Comparison of ENCODE assay signal across 1 cellular context in genomic region chr3:26104856-26105255, GRCh38.
TF ChIP-seq lines count a peak whose summit lies in the region.

No MANE protein-coding gene starts in this region.

TF ChIP-seq in GM12878, 131 proteins besides CTCF, POLR2A, EP300 and RAD21:
- peak; percentile 36; the same call in 1 of the 2 replicates for TF ChIP-seq SPI1 (IDR thresholded peaks at IDR 0.05; ENCODE audit: borderline replicate concordance, insufficient read depth, low read depth, low read length)
- peak; percentile 52; the same call in 1 of the 2 replicates for TF ChIP-seq ATF2 (IDR thresholded peaks at IDR 0.05; ENCODE audit: low read length)
- TF ChIP-seq TCF12 (IDR thresholded peaks at IDR 0.05; ENCODE audit: low read depth, low read length) = peak; percentile 82
- no peak for TF ChIP-seq STAT1 (conservative IDR thresholded peaks at IDR 0.05)
- TF ChIP-seq HDAC6 (IDR thresholded peaks at IDR 0.05; ENCODE audit: unreplicated experiment) = no peak
- no peak for TF ChIP-seq BRCA1 (IDR thresholded peaks at IDR 0.05; ENCODE audit: low read depth, low read length)
- TF ChIP-seq MEF2B (IDR thresholded peaks at IDR 0.05; ENCODE audit: partially characterized antibody, poor library complexity, severe bottlenecking) = peak; percentile 60
- peak; percentile 59 for TF ChIP-seq EED (IDR thresholded peaks at IDR 0.05; ENCODE audit: low read depth)
- no peak for TF ChIP-seq ZNF274 (IDR thresholded peaks at IDR 0.05; ENCODE audit: insufficient read depth, insufficient read length)
- TF ChIP-seq BCL11A (IDR thresholded peaks at IDR 0.05; ENCODE audit: low read depth, low read length) = 0 out of 2 replicates have a peak, but pooled peaks have one; percentile 23
- TF ChIP-seq ZBED1 (IDR thresholded peaks at IDR 0.05; ENCODE audit: borderline replicate concordance) = peak; percentile 50; the same call in 1 of the 2 replicates
- TF ChIP-seq, protein P1, sequence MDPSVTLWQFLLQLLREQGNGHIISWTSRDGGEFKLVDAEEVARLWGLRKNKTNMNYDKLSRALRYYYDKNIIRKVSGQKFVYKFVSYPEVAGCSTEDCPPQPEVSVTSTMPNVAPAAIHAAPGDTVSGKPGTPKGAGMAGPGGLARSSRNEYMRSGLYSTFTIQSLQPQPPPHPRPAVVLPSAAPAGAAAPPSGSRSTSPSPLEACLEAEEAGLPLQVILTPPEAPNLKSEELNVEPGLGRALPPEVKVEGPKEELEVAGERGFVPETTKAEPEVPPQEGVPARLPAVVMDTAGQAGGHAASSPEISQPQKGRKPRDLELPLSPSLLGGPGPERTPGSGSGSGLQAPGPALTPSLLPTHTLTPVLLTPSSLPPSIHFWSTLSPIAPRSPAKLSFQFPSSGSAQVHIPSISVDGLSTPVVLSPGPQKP (IDR thresholded peaks at IDR 0.05; ENCODE audit: low read depth, low read length) = no peak
- 0 out of 4 replicates have a peak, but pooled peaks of 1 of the 2 experiments have one; percentile 11 for TF ChIP-seq IKZF2 (IDR thresholded peaks at IDR 0.05)
- TF ChIP-seq MEF2A (IDR thresholded peaks at IDR 0.05; ENCODE audit: insufficient read depth, low read depth, low read length) = peak; percentile 84
- TF ChIP-seq PBX3 (IDR thresholded peaks at IDR 0.05; ENCODE audit: insufficient replicate concordance, low read depth, low read length) = peak; percentile 59
- no peak for TF ChIP-seq ZNF687 (IDR thresholded peaks at IDR 0.05)
- TF ChIP-seq FOXM1 (IDR thresholded peaks at IDR 0.05; ENCODE audit: low read depth, low read length) = peak; percentile 43; the same call in 1 of the 2 replicates
- peak; percentile 75; the same call in 1 of the 2 replicates for TF ChIP-seq NFIC (IDR thresholded peaks at IDR 0.05; ENCODE audit: low read depth, low read length)
- no peak for TF ChIP-seq ETV6 (conservative IDR thresholded peaks at IDR 0.05 in 1 of 2, IDR thresholded peaks at IDR 0.05 in 1 of 2; ENCODE audit: borderline replicate concordance in 1 of 2, low read depth in 1 of 2)
- 0 out of 4 replicates have a peak, but pooled peaks of 1 of the 2 experiments have one; percentile 16 for TF ChIP-seq BHLHE40 (IDR thresholded peaks at IDR 0.05; ENCODE audit: borderline replicate concordance in 1 of 2, low read depth in 2 of 2, low read length in 1 of 2)
- peak; percentile 65 for TF ChIP-seq RUNX3 (IDR thresholded peaks at IDR 0.05; ENCODE audit: low read length)
- TF ChIP-seq CREB1 (IDR thresholded peaks at IDR 0.05; ENCODE audit: low read depth) = 0 out of 2 replicates have a peak, but pooled peaks have one; percentile 23
